ENCODE assay signal across 18 cellular contexts in the genomic region with DNA sequence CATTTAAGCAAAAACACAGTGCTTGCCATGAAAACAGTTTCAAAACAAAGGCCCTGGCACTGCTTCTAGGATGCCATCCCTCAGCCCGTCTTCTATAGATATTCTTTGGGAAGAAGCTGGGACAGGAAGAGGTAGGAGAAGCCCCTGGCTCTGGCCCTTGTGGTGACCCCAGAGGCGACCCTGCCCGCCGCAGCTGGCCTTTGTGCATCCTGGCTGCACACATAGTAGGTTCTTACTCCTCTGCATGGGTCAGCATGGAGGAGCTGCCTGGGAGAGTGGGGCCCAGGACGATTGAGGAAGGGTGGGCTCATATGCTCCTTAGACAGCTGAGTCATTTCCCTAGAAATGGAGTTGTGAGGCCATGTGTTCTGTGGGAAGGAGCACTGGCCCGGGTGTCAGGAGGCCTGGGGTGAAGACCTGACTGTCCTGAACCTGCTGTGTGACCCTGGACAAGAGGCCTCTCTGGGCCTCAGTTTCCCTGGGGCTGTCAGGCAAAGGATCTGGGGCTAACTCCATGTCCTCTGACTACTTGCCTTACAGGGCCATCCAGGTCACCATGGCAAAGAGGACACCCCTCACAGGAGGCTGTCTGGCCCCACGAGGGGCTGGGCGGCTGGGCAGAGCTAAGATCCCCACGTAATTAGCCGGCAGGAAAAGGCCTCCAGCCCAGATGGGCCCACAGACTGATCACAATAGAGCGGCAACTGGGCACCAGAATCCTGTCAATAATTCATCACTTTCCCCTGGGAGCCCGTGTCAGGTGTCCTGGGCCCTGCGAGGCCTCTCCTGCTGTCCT. TPM values are rescaled to one million over a fixed set of nuclear protein-coding genes. Genes with fewer than 3 reads are reported as not detected.
DNase-seq lines count a peak whose midpoint lies in the region; ATAC-seq, FAIRE-seq and TF ChIP-seq lines count a peak whose summit lies in the region.
"Had no signal": no experiment of that assay in that cellular context is flagged by ENCODE, and none has a peak within 500 bp of the region (broad histone marks: within the 10 kb centered on the region; RNA-seq: fewer than 3 reads in every experiment).

No MANE protein-coding gene starts in this region.

- H3K9me3 ChIP-seq in BLaER1 = no peaks in the 10 kb centered on the region
- H3K9me3 ChIP-seq in WERI-Rb-1 (ENCODE audit: severe bottlenecking) = no peaks in the 10 kb centered on the region
- no peaks in the 10 kb centered on the region for H3K9me3 ChIP-seq in kidney (ENCODE audit: control insufficient read depth in 1 of 2, low read length in 2 of 2)
- no peaks in the 10 kb centered on the region for H3K9me3 ChIP-seq in smooth muscle cell (replicated peaks; ENCODE audit: low read depth)
- H3K9me3 ChIP-seq: SJSA1 had no signal

- H3K27me3 ChIP-seq in BLaER1 (no peaks in the 10 kb centered on the region), WERI-Rb-1 (ENCODE audit: insufficient read depth, low read depth, severe bottlenecking) (no peaks in the 10 kb centered on the region), smooth muscle cell (ENCODE audit: low read depth) (no peaks in the 10 kb centered on the region)

- H3K9ac ChIP-seq in BLaER1 = no peak overlapping the region
- no peak overlapping the region for H3K9ac ChIP-seq in kidney (ENCODE audit: low read length in 2 of 2)
- no peak overlapping the region for H3K9ac ChIP-seq in smooth muscle cell (ENCODE audit: low read depth)

- H3K79me2 ChIP-seq in smooth muscle cell (ENCODE audit: low read depth) = no peaks in the 10 kb centered on the region

- H3K27ac ChIP-seq in BLaER1 (0 out of 2 replicates have a peak overlapping the region, but pooled peaks have one; percentile 10), WERI-Rb-1 (peak overlapping the region; percentile 52), kidney (ENCODE audit: low read depth in 2 of 2, low read length in 2 of 2) (no peak overlapping the region), smooth muscle cell (ENCODE audit: low read depth) (no peak overlapping the region)
- H3K27ac ChIP-seq: HL-60, SJSA1 had no signal

- TF ChIP-seq CTCF in WERI-Rb-1 (IDR thresholded peaks at IDR 0.05; ENCODE audit: low read depth, low read length) (no peak), kidney (IDR thresholded peaks at IDR 0.05; ENCODE audit: borderline replicate concordance, extremely low read depth, insufficient read depth) (no peak), smooth muscle cell (IDR thresholded peaks at IDR 0.05; ENCODE audit: borderline replicate concordance, insufficient read depth, poor library complexity, severe bottlenecking) (no peak)

- H4K20me1 ChIP-seq in BLaER1 = no peaks in the 10 kb centered on the region
- no peaks in the 10 kb centered on the region for H4K20me1 ChIP-seq in smooth muscle cell (ENCODE audit: low read depth)

- no peak overlapping the region for H2AFZ ChIP-seq in smooth muscle cell (ENCODE audit: low read depth)

- FAIRE-seq in kidney (lab: Jason Lieb, UNC) = no peak

- H3K4me3 ChIP-seq in BLaER1 (no peak overlapping the region), WERI-Rb-1 (ENCODE audit: low read depth, low read length) (no peak overlapping the region), kidney (ENCODE audit: low read length in 2 of 2) (no peak overlapping the region), smooth muscle cell (no peak overlapping the region)
- H3K4me3 ChIP-seq: SJSA1 had no signal

- H3K4me2 ChIP-seq in BLaER1 = peak overlapping the region; percentile 59
- H3K4me2 ChIP-seq in smooth muscle cell = peak overlapping the region; percentile 44

- no peak for DNase-seq in WERI-Rb-1
- DNase-seq in kidney = peak; percentile 39
- no peak for DNase-seq in smooth muscle cell (lab: John Stamatoyannopoulos, UW; ENCODE audit: unreplicated experiment)
- DNase-seq in central memory CD4-positive, alpha-beta T cell = no peak
- DNase-seq in NCI-H2227 (lab: John Stamatoyannopoulos, UW; ENCODE audit: unreplicated experiment) = no peak
- DNase-seq: DND-41, H9, Karpas-422, NCI-H1048, NCI-H1436 treated with DMSO at 0.1 percent for 48 hours, NCI-H2029 treated with DMSO at 0.1 percent for 48 hours had no signal

- no peak for ATAC-seq in GM21723 (IDR thresholded peaks at IDR 0.05; ENCODE audit: unreplicated experiment)

- intact Hi-C loops in kidney (cut with DNase I) = no loop called here

- 80% methylated on average over 13 of the region's 13 CpGs for WGBS in smooth muscle cell (ENCODE audit: low lambda C conversion rate)

- H3F3A ChIP-seq in smooth muscle cell (ENCODE audit: low read depth) = no peaks in the 10 kb centered on the region

- H3K4me1 ChIP-seq in BLaER1 = peaks cover 30% of the 10 kb centered on the region
- H3K4me1 ChIP-seq in kidney (ENCODE audit: control insufficient read depth in 1 of 2, insufficient read depth in 1 of 2, low read depth in 1 of 2, low read length in 2 of 2) = no peaks in the 10 kb centered on the region
- H3K4me1 ChIP-seq in smooth muscle cell (ENCODE audit: low read depth) = peaks cover 7% of the 10 kb centered on the region
- H3K4me1 ChIP-seq: SJSA1 had no signal

- H3K36me3 ChIP-seq in BLaER1 = no peaks in the 10 kb centered on the region
- no peaks in the 10 kb centered on the region for H3K36me3 ChIP-seq in WERI-Rb-1
- no peaks in the 10 kb centered on the region for H3K36me3 ChIP-seq in kidney (ENCODE audit: control insufficient read depth in 1 of 2, insufficient read depth in 2 of 2, low read length in 2 of 2)
- no peaks in the 10 kb centered on the region for H3K36me3 ChIP-seq in smooth muscle cell (ENCODE audit: low read depth)
- H3K36me3 ChIP-seq: SJSA1 had no signal

RNA-seq across cellular contexts. Expression of a gene that starts 44.6 kb away (rescaled TPM):
- total RNA-seq in kidney (0.16 TPM), smooth muscle cell (not detected in 2 replicates)
- polyA plus RNA-seq in kidney (ENCODE audit: insufficient read depth, low read depth, low replicate concordance) (not detected), smooth muscle cell (0.05 TPM in 1 of 2 replicates, not detected in the other)
- total RNA-seq: HT1080, MCF 10A, SJSA1 had no signal
- polyA plus RNA-seq: CD14-positive monocyte had no signal

Comparison
In these comparisons a context has a peak if more than half of its experiments do, and no peak if none do; other contexts are left out.
1. H3K27ac ChIP-seq: peak in BLaER1 (single experiment) and WERI-Rb-1 (single experiment); none in kidney (0 of 2) and smooth muscle cell (single experiment).